34 cellular contexts compared by ENCODE assay signal in the genomic region with DNA sequence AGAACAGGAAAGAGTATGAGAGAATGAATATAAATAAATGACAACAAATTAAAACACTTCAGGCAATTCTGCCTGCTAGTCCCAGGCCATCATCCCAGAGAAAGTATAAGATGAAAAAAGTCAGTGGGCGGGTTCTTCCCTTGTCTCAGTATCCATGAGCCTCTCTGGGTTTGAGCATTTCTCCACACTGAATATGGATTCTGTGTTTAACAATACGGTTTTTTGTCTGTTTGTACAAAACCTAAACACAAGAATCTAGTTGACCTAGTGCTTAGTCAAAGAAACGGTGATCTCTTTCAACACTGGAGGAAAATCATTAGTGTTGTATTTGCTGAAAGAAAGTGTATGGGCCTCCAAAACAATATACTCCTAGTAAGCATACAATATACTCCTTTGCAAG.
"Had no signal": no experiment of that assay in that cellular context is flagged by ENCODE, and none has a peak within 500 bp of the region (broad histone marks: within the 10 kb centered on the region; RNA-seq: fewer than 3 reads in every experiment).

No MANE protein-coding gene starts in this region.

- H3K27ac Mint-ChIP-seq: activated B cell treated with CpG ODN at 0.5 μM for 24 hours; activated CD4-positive, alpha-beta memory T cell treated with anti-CD3 and anti-CD28 coated beads for 36 hours; activated CD4-positive, alpha-beta T cell treated with anti-CD3 and anti-CD28 coated beads for 36 hours; activated CD4-positive, alpha-beta T cell treated with anti-CD3 and anti-CD28 coated beads, Interleukin-2, amount 10 ng/mL, durations not matched to agents 24 days and 14 days; activated CD8-positive, alpha-beta memory T cell treated with anti-CD3 and anti-CD28 coated beads, Interleukin-2, amount 10 ng/mL, durations not matched to agents 7 days and 5 days; activated CD8-positive, alpha-beta T cell treated with anti-CD3 and anti-CD28 coated beads, Interleukin-2, amount 10 ng/mL, durations not matched to agents 7 days and 5 days; activated naive CD4-positive, alpha-beta T cell treated with anti-CD3 and anti-CD28 coated beads for 36 hours; activated naive CD4-positive, alpha-beta T cell treated with anti-CD3 and anti-CD28 coated beads, Interleukin-2, amount 50 U/mL, for 24 hours; activated naive CD8-positive, alpha-beta T cell treated with anti-CD3 and anti-CD28 coated beads for 36 hours; activated naive CD8-positive, alpha-beta T cell treated with anti-CD3 and anti-CD28 coated beads, Interleukin-2, amount 50 U/mL, for 24 hours; activated T-helper 1 cell treated with anti-CD3 and anti-CD28 coated beads, Interleukin-12 subunit alpha, Interleukin-12 subunit beta, Interleukin-2, Interleukin-4 antibody, amounts not matched to agents 30 ng/mL and 10 ng/mL and 1 ng/mL, durations not matched to agents 14 hours and 24 hours and 36 hours; activated T-helper 2 cell treated with anti-CD3 and anti-CD28 coated beads, Interferon-gamma antibody, Interleukin-2, Interleukin-4, amounts not matched to agents 10 μg/mL and 5 μg/mL and 100 μg/mL, durations not matched to agents 14 hours and 24 hours and 36 hours; T-helper 17 cell; T-helper 2 cell treated with Interferon-gamma antibody and Interleukin-4, amounts not matched to agents 5 μg/mL and 100 μg/mL, for 36 hours had no signal

- H3K9me3 ChIP-seq: adrenal gland, body of pancreas had no signal

- H3K27ac ChIP-seq: adrenal gland, body of pancreas had no signal

- ATAC-seq: activated CD4-positive, alpha-beta T cell treated with anti-CD3 and anti-CD28 coated beads for 36 hours; activated CD4-positive, CD25-positive, alpha-beta regulatory T cell treated with anti-CD3 and anti-CD28 coated beads, Interleukin-2, amount 50 U/mL, for 24 hours; activated CD8-positive, alpha-beta memory T cell treated with anti-CD3 and anti-CD28 coated beads, Interleukin-2, amount 10 ng/mL, durations not matched to agents 7 days and 5 days; activated CD8-positive, alpha-beta T cell treated with anti-CD3 and anti-CD28 coated beads, Interleukin-2, amount 10 ng/mL, durations not matched to agents 7 days and 5 days; activated naive CD8-positive, alpha-beta T cell treated with anti-CD3 and anti-CD28 coated beads, Interleukin-2, amount 50 U/mL, for 24 hours; body of pancreas; esophagus mucosa; T-helper 17 cell had no signal

- DNase-seq: activated B cell treated with CpG ODN at 0.5 μM for 24 hours; activated CD4-positive, alpha-beta memory T cell treated with anti-CD3 and anti-CD28 coated beads for 36 hours; activated CD4-positive, alpha-beta T cell treated with anti-CD3 and anti-CD28 coated beads for 36 hours; activated CD4-positive, alpha-beta T cell treated with anti-CD3 and anti-CD28 coated beads, Interleukin-2, amount 10 ng/mL, durations not matched to agents 24 days and 14 days; activated CD8-positive, alpha-beta memory T cell treated with anti-CD3 and anti-CD28 coated beads, Interleukin-2, amount 10 ng/mL, durations not matched to agents 7 days and 5 days; activated CD8-positive, alpha-beta memory T cell treated with anti-CD3 and anti-CD28 coated beads, Interleukin-2, amount 50 U/mL, for 4 hours; activated CD8-positive, alpha-beta T cell treated with anti-CD3 and anti-CD28 coated beads, Interleukin-2, amount 10 ng/mL, durations not matched to agents 7 days and 5 days; activated effector memory CD4-positive, alpha-beta T cell treated with anti-CD3 and anti-CD28 coated beads, Interleukin-2, amount 50 U/mL, for 16 hours; activated naive CD4-positive, alpha-beta T cell treated with anti-CD3 and anti-CD28 coated beads for 36 hours; activated naive CD8-positive, alpha-beta T cell treated with anti-CD3 and anti-CD28 coated beads for 36 hours; activated naive CD8-positive, alpha-beta T cell treated with anti-CD3 and anti-CD28 coated beads, Interleukin-2, amount 50 U/mL, for 24 hours; activated T-cell treated with anti-CD3 and anti-CD28 coated beads, Interleukin-2, amount 50 U/mL, for 1 hour; activated T-cell treated with anti-CD3 and anti-CD28 coated beads, Interleukin-2, amount 50 U/mL, for 48 hours; adrenal gland; amygdala; aorta; body of pancreas; caudate nucleus; cortex of kidney; dermis blood vessel endothelial cell; effector CD4-positive, alpha-beta T cell; foreskin fibroblast; head of caudate nucleus; T-helper 1 cell; T-helper 17 cell; T1000; WERI-Rb-1 had no signal

- H3K9me3 Mint-ChIP-seq: activated B cell treated with CpG ODN at 0.5 μM for 24 hours; activated CD4-positive, alpha-beta memory T cell treated with anti-CD3 and anti-CD28 coated beads for 36 hours; activated CD4-positive, alpha-beta T cell treated with anti-CD3 and anti-CD28 coated beads, Interleukin-2, amount 10 ng/mL, durations not matched to agents 24 days and 14 days; activated naive CD4-positive, alpha-beta T cell treated with anti-CD3 and anti-CD28 coated beads for 36 hours; activated naive CD4-positive, alpha-beta T cell treated with anti-CD3 and anti-CD28 coated beads, Interleukin-2, amount 50 U/mL, for 24 hours; activated naive CD8-positive, alpha-beta T cell treated with anti-CD3 and anti-CD28 coated beads for 36 hours; activated naive CD8-positive, alpha-beta T cell treated with anti-CD3 and anti-CD28 coated beads, Interleukin-2, amount 50 U/mL, for 24 hours; activated T-helper 1 cell treated with anti-CD3 and anti-CD28 coated beads, Interleukin-12 subunit alpha, Interleukin-12 subunit beta, Interleukin-2, Interleukin-4 antibody, amounts not matched to agents 30 ng/mL and 10 ng/mL and 1 ng/mL, durations not matched to agents 14 hours and 24 hours and 36 hours; activated T-helper 2 cell treated with anti-CD3 and anti-CD28 coated beads, Interferon-gamma antibody, Interleukin-2, Interleukin-4, amounts not matched to agents 10 μg/mL and 5 μg/mL and 100 μg/mL, durations not matched to agents 14 hours and 24 hours and 36 hours; T-helper 2 cell treated with Interferon-gamma antibody and Interleukin-4, amounts not matched to agents 5 μg/mL and 100 μg/mL, for 36 hours had no signal

- H3K4me3 Mint-ChIP-seq: activated B cell treated with CpG ODN at 0.5 μM for 24 hours; activated CD4-positive, alpha-beta memory T cell treated with anti-CD3 and anti-CD28 coated beads for 36 hours; activated CD4-positive, alpha-beta T cell treated with anti-CD3 and anti-CD28 coated beads for 36 hours; activated CD4-positive, alpha-beta T cell treated with anti-CD3 and anti-CD28 coated beads, Interleukin-2, amount 10 ng/mL, durations not matched to agents 24 days and 14 days; activated CD8-positive, alpha-beta memory T cell treated with anti-CD3 and anti-CD28 coated beads, Interleukin-2, amount 10 ng/mL, durations not matched to agents 7 days and 5 days; activated CD8-positive, alpha-beta T cell treated with anti-CD3 and anti-CD28 coated beads, Interleukin-2, amount 10 ng/mL, durations not matched to agents 7 days and 5 days; activated naive CD4-positive, alpha-beta T cell treated with anti-CD3 and anti-CD28 coated beads for 36 hours; activated naive CD4-positive, alpha-beta T cell treated with anti-CD3 and anti-CD28 coated beads, Interleukin-2, amount 50 U/mL, for 24 hours; activated naive CD8-positive, alpha-beta T cell treated with anti-CD3 and anti-CD28 coated beads for 36 hours; activated naive CD8-positive, alpha-beta T cell treated with anti-CD3 and anti-CD28 coated beads, Interleukin-2, amount 50 U/mL, for 24 hours; activated T-helper 1 cell treated with anti-CD3 and anti-CD28 coated beads, Interleukin-12 subunit alpha, Interleukin-12 subunit beta, Interleukin-2, Interleukin-4 antibody, amounts not matched to agents 30 ng/mL and 10 ng/mL and 1 ng/mL, durations not matched to agents 14 hours and 24 hours and 36 hours; T-helper 17 cell; T-helper 2 cell treated with Interferon-gamma antibody and Interleukin-4, amounts not matched to agents 5 μg/mL and 100 μg/mL, for 36 hours had no signal

- H3K4me3 ChIP-seq: adrenal gland, body of pancreas had no signal

- FAIRE-seq: colon had no signal

- H3K27me3 ChIP-seq: adrenal gland, body of pancreas had no signal

- H3K27me3 Mint-ChIP-seq: activated B cell treated with CpG ODN at 0.5 μM for 24 hours; activated CD4-positive, alpha-beta memory T cell treated with anti-CD3 and anti-CD28 coated beads for 36 hours; activated CD4-positive, alpha-beta T cell treated with anti-CD3 and anti-CD28 coated beads for 36 hours; activated CD4-positive, alpha-beta T cell treated with anti-CD3 and anti-CD28 coated beads, Interleukin-2, amount 10 ng/mL, durations not matched to agents 24 days and 14 days; activated CD8-positive, alpha-beta memory T cell treated with anti-CD3 and anti-CD28 coated beads, Interleukin-2, amount 10 ng/mL, durations not matched to agents 7 days and 5 days; activated naive CD4-positive, alpha-beta T cell treated with anti-CD3 and anti-CD28 coated beads, Interleukin-2, amount 50 U/mL, for 24 hours; activated naive CD8-positive, alpha-beta T cell treated with anti-CD3 and anti-CD28 coated beads for 36 hours; activated naive CD8-positive, alpha-beta T cell treated with anti-CD3 and anti-CD28 coated beads, Interleukin-2, amount 50 U/mL, for 24 hours; T-helper 17 cell had no signal
